In the genomic region with DNA sequence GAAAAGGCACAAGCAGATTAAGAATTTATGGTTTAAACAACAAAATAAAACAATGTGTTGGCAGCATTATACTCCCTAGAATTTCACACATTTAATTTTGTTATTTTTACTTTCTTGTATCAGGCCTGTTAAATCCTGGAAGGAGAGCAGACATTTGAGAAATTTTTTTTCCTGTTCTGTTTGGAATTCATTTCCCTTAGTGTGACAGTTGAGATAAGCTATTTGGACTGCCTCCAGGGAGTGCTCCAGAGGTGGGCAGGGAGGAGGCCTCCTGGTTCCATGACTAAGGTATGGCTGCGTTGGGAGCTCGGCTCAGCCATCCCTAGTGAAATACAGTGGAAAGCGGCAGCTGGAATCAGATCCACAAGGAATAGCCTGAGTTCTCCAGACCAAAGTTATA, we compare ENCODE assay signal across 16 cellular contexts.
DNase-seq lines count a peak whose midpoint lies in the region; ATAC-seq and TF ChIP-seq lines count a peak whose summit lies in the region.
"Had no signal": no experiment of that assay in that cellular context is flagged by ENCODE, and none has a peak within 500 bp of the region (broad histone marks: within the 10 kb centered on the region; RNA-seq: fewer than 3 reads in every experiment).

No MANE protein-coding gene starts in this region.

- H3K4me3 ChIP-seq in mucosa of descending colon, result no peak overlapping the region
- H3K4me3 ChIP-seq: left ventricle myocardium inferior, sigmoid colon had no signal

- no peaks in the 10 kb centered on the region for H3K36me3 ChIP-seq in mucosa of descending colon (ENCODE audit: low read depth)
- H3K36me3 ChIP-seq: left ventricle myocardium inferior, sigmoid colon had no signal

- H3K4me1 ChIP-seq in mucosa of descending colon (ENCODE audit: low read depth), result no peaks in the 10 kb centered on the region

- H3K9me3 ChIP-seq in mucosa of descending colon, result no peaks in the 10 kb centered on the region
- H3K9me3 ChIP-seq: left ventricle myocardium inferior, sigmoid colon had no signal

- DNase-seq in NCI-H226, result peak; percentile 60
- DNase-seq in dermis blood vessel endothelial cell, result peak; percentile 15
- no peak for DNase-seq in mucosa of descending colon
- DNase-seq in NCI-H1048 (lab: John Stamatoyannopoulos, UW), result no peak
- DNase-seq: activated CD4-positive, alpha-beta T cell treated with anti-CD3 and anti-CD28 coated beads, Interleukin-2, amount 50 U/mL, for 48 hours; activated T-cell treated with anti-CD3 and anti-CD28 coated beads for 4 hours; EL; foreskin melanocyte; left ventricle myocardium inferior; NCI-H187 treated with DMSO at 0.1 percent for 48 hours; NCI-H510A treated with DMSO at 0.1 percent for 48 hours; sigmoid colon; stimulated activated naive B cell treated with anti-CD40 and anti-IgM and Interleukin-4, amounts not matched to agents 10 μg/mL and 1 μg/mL and 100 μg/mL, for 72 hours had no signal

- intact Hi-C loops in mucosa of descending colon (cut with DNase I, micrococcal nuclease), result no loop called here

- H3K27ac ChIP-seq in C4-2B, result peak overlapping the region; percentile 54
- H3K27ac ChIP-seq: left ventricle myocardium inferior, sigmoid colon had no signal

- TF ChIP-seq CTCF in C4-2B (conservative IDR thresholded peaks at IDR 0.05), result no peak
- no peak for TF ChIP-seq CTCF in mucosa of descending colon (IDR thresholded peaks at IDR 0.05)

- ATAC-seq in mucosa of descending colon, result peak; percentile 45
- ATAC-seq in GM18517 (IDR thresholded peaks at IDR 0.05; ENCODE audit: unreplicated experiment), result no peak
- ATAC-seq in HG02973 (IDR thresholded peaks at IDR 0.05; ENCODE audit: unreplicated experiment), result no peak
- ATAC-seq: stimulated activated naive B cell treated with anti-CD40 and anti-IgM and Interleukin-4, amounts not matched to agents 10 μg/mL and 1 μg/mL and 100 μg/mL, for 72 hours had no signal

Comparison
In these comparisons a context has a peak if more than half of its experiments do, and no peak if none do; other contexts are left out.
1. DNase-seq: peak in NCI-H226 (single experiment) and dermis blood vessel endothelial cell (single experiment); none in mucosa of descending colon (0 of 3) and NCI-H1048 (single experiment).